ENCODE assay signal across 1 cellular context in the genomic region with DNA sequence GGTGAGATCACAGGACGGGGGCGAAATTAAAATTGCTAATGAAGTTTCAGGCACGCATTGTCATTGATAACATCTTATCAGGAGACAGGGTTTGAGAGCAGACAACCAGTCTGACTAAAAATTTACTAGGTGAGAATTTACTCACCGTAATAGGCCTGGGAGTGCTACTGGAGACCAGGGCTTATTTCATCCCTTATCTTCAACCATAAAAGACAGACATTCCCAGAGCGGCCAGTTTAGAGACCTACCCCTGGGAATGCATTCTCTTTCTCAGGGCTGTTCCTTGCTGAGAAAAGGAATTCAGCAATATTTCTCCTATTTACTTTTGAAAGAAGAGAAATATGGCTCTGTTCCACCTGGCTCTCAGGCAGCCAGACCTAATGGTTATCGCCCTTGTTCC. TPM values are rescaled to one million over a fixed set of nuclear protein-coding genes. Genes with fewer than 3 reads are reported as not detected.
"Had no signal": no experiment of that assay in that cellular context is flagged by ENCODE, and none has a peak within 500 bp of the region (broad histone marks: within the 10 kb centered on the region; RNA-seq: fewer than 3 reads in every experiment).

No MANE protein-coding gene starts in this region.

RNA-seq across cellular contexts. Expression of gene ENTPD1, which starts 23.1 kb away (rescaled TPM):
- total RNA-seq: progenitor cell of endocrine pancreas had no signal
